Comparison of ENCODE assay signal across 13 cellular contexts in the genomic region with DNA sequence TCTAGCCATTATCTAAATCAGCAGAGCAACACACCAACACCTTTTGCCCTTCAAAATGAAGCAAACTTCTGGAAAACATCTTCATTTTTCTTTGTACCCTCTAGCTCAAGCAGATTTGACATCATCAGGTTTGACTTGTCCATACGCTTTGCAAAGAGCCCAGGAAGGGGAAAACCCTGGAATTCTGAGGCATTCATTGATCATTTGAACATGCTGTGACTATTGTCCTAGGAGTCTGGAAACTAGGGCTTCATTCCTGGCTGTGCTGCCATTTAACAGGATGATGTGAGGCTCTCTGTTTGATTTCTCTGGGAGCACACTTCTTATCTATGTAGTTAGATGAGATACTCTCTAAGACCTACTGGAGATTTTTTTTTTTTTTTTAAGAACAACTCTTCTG. TPM values are rescaled to one million over a fixed set of nuclear protein-coding genes. Genes with fewer than 3 reads are reported as not detected.
DNase-seq lines count a peak whose midpoint lies in the region; ATAC-seq and TF ChIP-seq lines count a peak whose summit lies in the region.
"Had no signal": no experiment of that assay in that cellular context is flagged by ENCODE, and none has a peak within 500 bp of the region (broad histone marks: within the 10 kb centered on the region; RNA-seq: fewer than 3 reads in every experiment).

No MANE protein-coding gene starts in this region.

- H3K9me3 Mint-ChIP-seq in natural killer cell (no peaks in the 10 kb centered on the region), endodermal cell (no peaks in the 10 kb centered on the region)
- no peaks in the 10 kb centered on the region for H3K9me3 Mint-ChIP-seq in natural killer cell treated with Interleukin-12 subunit alpha and Interleukin-12 subunit beta and Interleukin-15 and Interleukin-18, amount 100 ng/mL, for 72 hours
- H3K9me3 Mint-ChIP-seq: CD8-positive, alpha-beta memory T cell had no signal

- H3K27ac Mint-ChIP-seq in natural killer cell: peak overlapping the region; percentile 15 to 52
- no peak overlapping the region for H3K27ac Mint-ChIP-seq in natural killer cell treated with Interleukin-12 subunit alpha and Interleukin-12 subunit beta and Interleukin-15 and Interleukin-18, amount 100 ng/mL, for 72 hours
- peak overlapping the region; percentile 14 for H3K27ac Mint-ChIP-seq in endodermal cell

- H3K9ac ChIP-seq in endodermal cell (ENCODE audit: extremely low read depth, low read length, poor library complexity, severe bottlenecking): no peak overlapping the region

- H3K9me3 ChIP-seq in endodermal cell (ENCODE audit: control insufficient read depth, low read length): no peaks in the 10 kb centered on the region
- H3K9me3 ChIP-seq: A549, BE2C had no signal

- H3K4me1 Mint-ChIP-seq in natural killer cell (peaks cover 10 to 17% of the 10 kb centered on the region in 2 donors), endodermal cell (peaks cover 15% of the 10 kb centered on the region)
- peaks cover 9 to 10% of the 10 kb centered on the region in 2 donors for H3K4me1 Mint-ChIP-seq in natural killer cell treated with Interleukin-12 subunit alpha and Interleukin-12 subunit beta and Interleukin-15 and Interleukin-18, amount 100 ng/mL, for 72 hours (ENCODE audit: low read depth in 2 of 2)

- TF ChIP-seq CTCF in natural killer cell (IDR thresholded peaks at IDR 0.05) (no peak), endodermal cell (conservative IDR thresholded peaks at IDR 0.05) (no peak)

- no peak overlapping the region for H3K4me3 Mint-ChIP-seq in natural killer cell
- no peak overlapping the region for H3K4me3 Mint-ChIP-seq in natural killer cell treated with Interleukin-12 subunit alpha and Interleukin-12 subunit beta and Interleukin-15 and Interleukin-18, amount 100 ng/mL, for 72 hours
- no peak overlapping the region for H3K4me3 Mint-ChIP-seq in endodermal cell
- H3K4me3 Mint-ChIP-seq: CD8-positive, alpha-beta memory T cell had no signal

- H3K27ac ChIP-seq in endodermal cell (ENCODE audit: low read depth, low read length): no peak overlapping the region
- H3K27ac ChIP-seq: A549, C4-2B had no signal

- no peak for ATAC-seq in natural killer cell
- no peak for ATAC-seq in natural killer cell treated with Interleukin-12 subunit alpha and Interleukin-12 subunit beta and Interleukin-15 and Interleukin-18, amount 100 ng/mL, for 72 hours
- ATAC-seq: A549 had no signal

- WGBS in endodermal cell (ENCODE audit: insufficient coverage in 1 of 2, insufficient read length in 1 of 2), 2 experiments: 83 to 84% methylated on average over 1 of the region's 1 CpG

- H3K36me3 ChIP-seq in H7 (replicated peaks; ENCODE audit: control insufficient read depth, insufficient read depth, low read length) (no peaks in the 10 kb centered on the region), endodermal cell (ENCODE audit: control insufficient read depth, insufficient read depth, low read length) (peaks cover 28% of the 10 kb centered on the region)

- DNase-seq in natural killer cell (no peak), H7 (peak; percentile 57), endodermal cell (no peak), OCI-M2 (lab: John Stamatoyannopoulos, UW; ENCODE audit: unreplicated experiment) (no peak), DMS 273 (lab: John Stamatoyannopoulos, UW; ENCODE audit: unreplicated experiment) (no peak)
- DNase-seq in natural killer cell treated with Interleukin-12 subunit alpha and Interleukin-12 subunit beta and Interleukin-15 and Interleukin-18, amount 100 ng/mL, for 72 hours (ENCODE audit: low spot score): no peak
- no peak for DNase-seq in central memory CD4-positive, alpha-beta T cell
- DNase-seq: BE2C; CD8-positive, alpha-beta memory T cell; DMS 273 treated with DMSO at 0.1 percent for 48 hours had no signal

- H3K36me3 Mint-ChIP-seq in natural killer cell (peaks cover 14% of the 10 kb centered on the region), endodermal cell (ENCODE audit: low read depth) (peaks cover 17% of the 10 kb centered on the region)
- H3K36me3 Mint-ChIP-seq in natural killer cell treated with Interleukin-12 subunit alpha and Interleukin-12 subunit beta and Interleukin-15 and Interleukin-18, amount 100 ng/mL, for 72 hours: peaks cover 6% of the 10 kb centered on the region

- peaks cover 9% of the 10 kb centered on the region for H3K4me1 ChIP-seq in endodermal cell (ENCODE audit: control insufficient read depth, insufficient read depth, low read length)

- H3K4me3 ChIP-seq in H7 (ENCODE audit: insufficient read depth, low read depth, low read length) (no peak overlapping the region), endodermal cell (ENCODE audit: low read length) (no peak overlapping the region)
- H3K4me3 ChIP-seq: A549 had no signal

- H3K27me3 Mint-ChIP-seq in natural killer cell (ENCODE audit: low read depth in 2 of 2): no peaks in the 10 kb centered on the region
- H3K27me3 Mint-ChIP-seq in natural killer cell treated with Interleukin-12 subunit alpha and Interleukin-12 subunit beta and Interleukin-15 and Interleukin-18, amount 100 ng/mL, for 72 hours: no peaks in the 10 kb centered on the region
- H3K27me3 Mint-ChIP-seq in endodermal cell (ENCODE audit: insufficient read depth): peaks cover 26% of the 10 kb centered on the region
- H3K27me3 Mint-ChIP-seq: CD8-positive, alpha-beta memory T cell had no signal

- H3K27me3 ChIP-seq in H7 (ENCODE audit: control insufficient read depth, insufficient read depth, low read length) (no peaks in the 10 kb centered on the region), endodermal cell (ENCODE audit: control insufficient read depth, insufficient read depth, low read length, poor library complexity, severe bottlenecking) (no peaks in the 10 kb centered on the region)
- H3K27me3 ChIP-seq: BE2C had no signal

- intact Hi-C loops in natural killer cell (cut with micrococcal nuclease): no loop called here

RNA-seq across cellular contexts. Expression of gene GATA3, which starts 23.5 kb away (rescaled TPM):
- total RNA-seq in natural killer cell (10 to 100 TPM; 50.3 to 92.2 (median 68.8) TPM), endodermal cell (100 to 1,000 TPM in 1 of 2 donors, 10 to 100 TPM in 1; 51.3 to 103 TPM)
- 10 to 100 TPM in 1 of 2 donors, 1 to 10 TPM in 1; 7.6 to 10.9 TPM for total RNA-seq in natural killer cell treated with Interleukin-12 subunit alpha and Interleukin-12 subunit beta and Interleukin-15 and Interleukin-18, amount 100 ng/mL, for 72 hours
- 0.11 and 1.1 TPM in 2 replicates for total RNA-seq in H7 (2014; rRNA removed; shearing (Covaris generic))
- polyA plus RNA-seq in endodermal cell (2013, experiment 1 of 2): 6.0 TPM
- 6.7 TPM for polyA plus RNA-seq in endodermal cell (2013, experiment 2 of 2)
- polyA plus RNA-seq: AG04450 had no signal

Comparison
In these comparisons a context has a peak if more than half of its experiments do, and no peak if none do; other contexts are left out.
1. H3K27ac Mint-ChIP-seq: peak in natural killer cell (2 of 2) and endodermal cell (single experiment); none in natural killer cell treated with Interleukin-12 subunit alpha and Interleukin-12 subunit beta and Interleukin-15 and Interleukin-18, amount 100 ng/mL, for 72 hours (0 of 2).
2. RNA of gene GATA3, which starts 23.5 kb away (total RNA-seq): 51.3 to 103 TPM in endodermal cell and 50.3 to 92.2 TPM in natural killer cell; 7.6 to 10.9 TPM in natural killer cell treated with Interleukin-12 subunit alpha and Interleukin-12 subunit beta and Interleukin-15 and Interleukin-18, amount 100 ng/mL, for 72 hours and 0.11 to 1.1 TPM in H7; every median in the first group is over 4 times any median in the second.